26 cellular contexts compared by ENCODE assay signal in the genomic region with DNA sequence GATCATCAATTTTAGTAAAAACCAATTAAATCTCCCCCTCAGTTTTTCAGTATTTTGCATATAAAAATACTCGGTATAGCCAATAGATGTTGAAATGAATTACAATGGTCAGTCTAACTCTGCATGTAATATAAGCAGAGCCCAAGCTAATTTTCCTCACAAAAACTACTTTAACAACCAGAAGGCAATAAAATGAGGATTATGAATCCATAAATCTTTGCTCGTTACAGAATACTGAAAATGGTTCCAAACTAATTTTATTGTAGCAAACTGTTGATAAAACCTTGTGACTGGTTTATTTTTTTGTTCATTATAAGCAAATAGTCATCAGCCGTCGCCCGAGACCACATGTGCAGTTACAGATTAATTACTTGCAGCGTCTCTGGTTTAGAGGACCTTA.
"Had no signal": no experiment of that assay in that cellular context is flagged by ENCODE, and none has a peak within 500 bp of the region (broad histone marks: within the 10 kb centered on the region; RNA-seq: fewer than 3 reads in every experiment).

No MANE protein-coding gene starts in this region.

- H3K4me3 Mint-ChIP-seq: dendritic cell treated with granulocyte-macrophage colony-stimulating factor and Interleukin-4, amounts not matched to agents 40 ng/mL and 50 ng/mL, for 4 days; endodermal cell; naive thymus-derived CD4-positive, alpha-beta T cell; nephron; neural progenitor cell; stimulated activated effector memory CD8-positive, alpha-beta T cell treated with anti-CD3 and anti-CD28 coated beads, Interleukin-12 subunit alpha, Interleukin-12 subunit beta, amount 100 ng/mL, for 72 hours had no signal

- H3K27ac Mint-ChIP-seq: dendritic cell treated with granulocyte-macrophage colony-stimulating factor and Interleukin-4, amounts not matched to agents 40 ng/mL and 50 ng/mL, for 4 days; naive thymus-derived CD4-positive, alpha-beta T cell; nephron; neural progenitor cell; stimulated activated effector memory CD8-positive, alpha-beta T cell treated with anti-CD3 and anti-CD28 coated beads, Interleukin-12 subunit alpha, Interleukin-12 subunit beta, amount 100 ng/mL, for 72 hours had no signal

- H3K4me1 ChIP-seq: colonic mucosa, gastrocnemius medialis, left lung, prostate gland, right atrium auricular region, testis, upper lobe of left lung had no signal

- DNase-seq: colonic mucosa; effector CD8-positive, alpha-beta T cell; endodermal cell; gastrocnemius medialis; head of caudate nucleus; kidney; left lung; mesendoderm; midbrain; naive thymus-derived CD4-positive, alpha-beta T cell; stimulated activated CD4-positive, alpha-beta T cell treated with anti-CD3 and anti-CD28 coated beads, Interleukin-2, amount 100 ng/mL, for 24 hours; stimulated activated CD4-positive, alpha-beta T cell treated with anti-CD3 and anti-CD28 coated beads, Interleukin-4, amount 100 ng/mL, for 24 hours; stimulated activated naive CD4-positive, alpha-beta T cell treated with Interleukin-2 at 50 U/mL for 16 hours; stomach; testis; tibial artery; upper lobe of left lung had no signal

- H2AFZ ChIP-seq: neural progenitor cell had no signal

- H3K36me3 Mint-ChIP-seq: naive thymus-derived CD4-positive, alpha-beta T cell; neural progenitor cell; stimulated activated effector memory CD8-positive, alpha-beta T cell treated with anti-CD3 and anti-CD28 coated beads, Interleukin-12 subunit alpha, Interleukin-12 subunit beta, amount 100 ng/mL, for 72 hours had no signal

- H3K9me3 Mint-ChIP-seq: dendritic cell treated with granulocyte-macrophage colony-stimulating factor and Interleukin-4, amounts not matched to agents 40 ng/mL and 50 ng/mL, for 4 days; endodermal cell; naive thymus-derived CD4-positive, alpha-beta T cell; neural progenitor cell; stimulated activated effector memory CD8-positive, alpha-beta T cell treated with anti-CD3 and anti-CD28 coated beads, Interleukin-12 subunit alpha, Interleukin-12 subunit beta, amount 100 ng/mL, for 72 hours had no signal

- H3K27ac ChIP-seq: colonic mucosa, esophagus muscularis mucosa, gastrocnemius medialis, left lung, neural progenitor cell, prostate gland, right atrium auricular region, stomach, testis, tibial artery, upper lobe of left lung had no signal

- ATAC-seq: gastrocnemius medialis; left lung; naive thymus-derived CD4-positive, alpha-beta T cell; stimulated activated effector memory CD8-positive, alpha-beta T cell treated with anti-CD3 and anti-CD28 coated beads, Interleukin-12 subunit alpha, Interleukin-12 subunit beta, amount 100 ng/mL, for 72 hours had no signal

- H3K4me3 ChIP-seq: colonic mucosa, esophagus muscularis mucosa, gastrocnemius medialis, left lung, neural progenitor cell, prostate gland, right atrium auricular region, stomach, testis, tibial artery, upper lobe of left lung had no signal

- H3K27me3 ChIP-seq: colonic mucosa, esophagus muscularis mucosa, gastrocnemius medialis, neural progenitor cell, right atrium auricular region, stomach, testis, tibial artery, upper lobe of left lung had no signal

- FAIRE-seq: endothelial cell of umbilical vein, kidney, urothelium cell line had no signal

- H3K4me1 Mint-ChIP-seq: naive thymus-derived CD4-positive, alpha-beta T cell; stimulated activated effector memory CD8-positive, alpha-beta T cell treated with anti-CD3 and anti-CD28 coated beads, Interleukin-12 subunit alpha, Interleukin-12 subunit beta, amount 100 ng/mL, for 72 hours had no signal

- H3K36me3 ChIP-seq: colonic mucosa, esophagus muscularis mucosa, gastrocnemius medialis, left lung, neural progenitor cell, prostate gland, right atrium auricular region, stomach, tibial artery, upper lobe of left lung had no signal
